ENCODE assay signal across 20 cellular contexts in genomic region chr6:144185133-144185836, GRCh38.
"Had no signal": no experiment of that assay in that cellular context is flagged by ENCODE, and none has a peak within 500 bp of the region (broad histone marks: within the 10 kb centered on the region; RNA-seq: fewer than 3 reads in every experiment).

No MANE protein-coding gene starts in this region.

- DNase-seq: activated CD4-positive, alpha-beta T cell treated with anti-CD3 and anti-CD28 coated beads, Interleukin-2, amount 50 U/mL, for 4 hours; activated CD4-positive, CD25-positive, alpha-beta regulatory T cell treated with anti-CD3 and anti-CD28 coated beads, Interleukin-2, amount 50 U/mL, for 72 hours; activated naive CD4-positive, alpha-beta T cell treated with Interleukin-2 at 50 U/mL for 16 hours; activated T-cell treated with anti-CD3 and anti-CD28 coated beads for 4 hours; anterior cingulate cortex; endodermal cell; erythroblast; hippocampal formation; mammary epithelial cell; naive thymus-derived CD4-positive, alpha-beta T cell; small intestine; stimulated activated CD4-positive, alpha-beta T cell treated with anti-CD3 and anti-CD28 coated beads, Interleukin-4, amount 100 ng/mL, for 4 hours; stimulated activated CD8-positive, alpha-beta memory T cell treated with anti-CD3 and anti-CD28 coated beads, Interleukin-4, amount 100 ng/mL, for 48 hours; stimulated activated naive CD4-positive, alpha-beta T cell treated with Interleukin-2 at 50 U/mL for 16 hours; T-cell; T1000; transverse colon had no signal

- H3K36me3 ChIP-seq: breast epithelium, transverse colon had no signal

- H3K27me3 ChIP-seq: breast epithelium, transverse colon had no signal

- ATAC-seq: left lobe of liver; naive thymus-derived CD4-positive, alpha-beta T cell; T-cell had no signal

- H3K9me3 Mint-ChIP-seq: endodermal cell; naive thymus-derived CD4-positive, alpha-beta T cell had no signal

- H3K27me3 Mint-ChIP-seq: naive thymus-derived CD4-positive, alpha-beta T cell; T-cell had no signal

- H3K27ac ChIP-seq: breast epithelium, parathyroid adenoma, transverse colon had no signal

- H3K4me1 Mint-ChIP-seq: endodermal cell had no signal

- H3K9me3 ChIP-seq: breast epithelium, transverse colon had no signal

- H3K27ac Mint-ChIP-seq: endodermal cell, T-cell had no signal

- H3K4me1 ChIP-seq: breast epithelium, parathyroid adenoma, transverse colon had no signal

- H3K4me3 ChIP-seq: breast epithelium, transverse colon had no signal

- H3K4me3 Mint-ChIP-seq: endodermal cell; naive thymus-derived CD4-positive, alpha-beta T cell; T-cell had no signal
